ENCODE assay signal across 16 cellular contexts in the genomic region with DNA sequence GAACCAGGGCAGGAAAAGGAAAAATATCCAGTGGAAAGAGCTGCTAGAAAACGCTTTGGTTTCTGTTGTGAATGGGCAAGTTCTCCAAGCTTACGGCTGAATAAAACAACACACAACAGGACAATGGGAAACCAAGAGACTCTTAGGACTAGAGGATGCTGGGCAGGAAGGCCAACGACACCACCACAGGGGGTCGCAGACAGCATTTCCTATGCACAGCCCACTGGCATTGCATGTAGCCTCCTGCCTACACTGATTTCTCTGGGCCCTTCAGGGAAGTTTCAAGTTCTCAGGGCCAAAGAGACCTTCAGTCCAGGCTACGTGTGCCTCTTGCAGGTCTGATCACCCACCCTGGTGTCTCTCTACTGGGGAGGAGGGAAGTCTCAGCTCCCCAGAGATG.
"Had no signal": no experiment of that assay in that cellular context is flagged by ENCODE, and none has a peak within 500 bp of the region (broad histone marks: within the 10 kb centered on the region; RNA-seq: fewer than 3 reads in every experiment).

No MANE protein-coding gene starts in this region.

- H3K9me3 ChIP-seq: mucosa of descending colon, pancreas had no signal

- DNase-seq: effector memory CD8-positive, alpha-beta T cell; erythroblast; foreskin keratinocyte; kidney glomerular epithelial cell; mucosa of descending colon; natural killer cell; occipital lobe; pancreas; right cardiac atrium; small intestine; stimulated activated CD4-positive, alpha-beta T cell treated with anti-CD3 and anti-CD28 coated beads, Interleukin-12 subunit alpha, Interleukin-12 subunit beta, amount 100 ng/mL, for 4 hours; stimulated activated naive CD4-positive, alpha-beta T cell treated with Interleukin-2 at 50 U/mL for 16 hours; trophoblast cell had no signal

- H3K36me3 ChIP-seq: pancreas had no signal

- H3K9me3 Mint-ChIP-seq: dendritic cell treated with granulocyte-macrophage colony-stimulating factor and Interleukin-4, amounts not matched to agents 40 ng/mL and 50 ng/mL, for 4 days; effector memory CD8-positive, alpha-beta T cell; natural killer cell; neural crest cell had no signal

- ATAC-seq: effector memory CD8-positive, alpha-beta T cell; foreskin keratinocyte; mucosa of descending colon; natural killer cell; pancreas; right cardiac atrium had no signal

- H3K4me3 Mint-ChIP-seq: dendritic cell treated with granulocyte-macrophage colony-stimulating factor and Interleukin-4, amounts not matched to agents 40 ng/mL and 50 ng/mL, for 4 days; effector memory CD8-positive, alpha-beta T cell; natural killer cell; neural crest cell had no signal

- H3K4me1 Mint-ChIP-seq: natural killer cell had no signal

- H3K27me3 ChIP-seq: foreskin keratinocyte, pancreas had no signal

- H3K27ac Mint-ChIP-seq: dendritic cell treated with granulocyte-macrophage colony-stimulating factor and Interleukin-4, amounts not matched to agents 40 ng/mL and 50 ng/mL, for 4 days; effector memory CD8-positive, alpha-beta T cell; natural killer cell; progenitor cell of endocrine pancreas had no signal

- H3K4me3 ChIP-seq: mucosa of descending colon, pancreas had no signal

- H3K27me3 Mint-ChIP-seq: dendritic cell treated with granulocyte-macrophage colony-stimulating factor and Interleukin-4, amounts not matched to agents 40 ng/mL and 50 ng/mL, for 4 days; effector memory CD8-positive, alpha-beta T cell; progenitor cell of endocrine pancreas had no signal

- H3K27ac ChIP-seq: foreskin keratinocyte, pancreas had no signal

- H3K36me3 Mint-ChIP-seq: natural killer cell had no signal

- H3K4me1 ChIP-seq: foreskin keratinocyte, pancreas had no signal
